In genomic region chr16:5175263-5175662, GRCh38 we compare ENCODE assay signal across 14 cellular contexts.
DNase-seq lines count a peak whose midpoint lies in the region; ATAC-seq and TF ChIP-seq lines count a peak whose summit lies in the region.
"Had no signal": no experiment of that assay in that cellular context is flagged by ENCODE, and none has a peak within 500 bp of the region (broad histone marks: within the 10 kb centered on the region; RNA-seq: fewer than 3 reads in every experiment).

No MANE protein-coding gene starts in this region.

- peaks cover 6% of the 10 kb centered on the region for H3K9me3 Mint-ChIP-seq in CD4-positive, alpha-beta T cell

- no peak overlapping the region for H3K27ac Mint-ChIP-seq in CD4-positive, alpha-beta T cell
- H3K27ac Mint-ChIP-seq: CD8-positive, alpha-beta T cell; HFFc6 had no signal

- DNase-seq in A673 (ENCODE audit: low spot score) (peak; percentile 9), LNCaP clone FGC (ENCODE audit: low read depth) (peak; percentile 47), colonic mucosa (peak; percentile 26), occipital lobe (lab: John Stamatoyannopoulos, UW) (peak; percentile 45), ecto neural progenitor cell (ENCODE audit: low spot score) (no peak), ascending aorta (ENCODE audit: low spot score in 2 of 2) (no peak)
- no peak for DNase-seq in CD4-positive, alpha-beta T cell
- DNase-seq: ACHN; BE2C; CD8-positive, alpha-beta T cell; HFFc6; NCI-H187 treated with DMSO at 0.1 percent for 48 hours; NCI-H524; PC-9 had no signal

- ATAC-seq in CD4-positive, alpha-beta T cell (ENCODE audit: poor library complexity), result no peak
- ATAC-seq: CD8-positive, alpha-beta T cell had no signal

- no peak for TF ChIP-seq CTCF in A673 (conservative IDR thresholded peaks at IDR 0.05; ENCODE audit: low read depth, low read length)
- no peak for TF ChIP-seq CTCF in LNCaP clone FGC (IDR thresholded peaks at IDR 0.05; ENCODE audit: control insufficient read depth, extremely low read depth, insufficient read depth)
- no peak for TF ChIP-seq CTCF in colonic mucosa (IDR thresholded peaks at IDR 0.05)
- TF ChIP-seq CTCF in CD4-positive, alpha-beta T cell (IDR thresholded peaks at IDR 0.05), result no peak
- TF ChIP-seq CTCF in ascending aorta (IDR thresholded peaks at IDR 0.05), result no peak

- no peaks in the 10 kb centered on the region for H3K4me1 Mint-ChIP-seq in CD4-positive, alpha-beta T cell (ENCODE audit: low read depth)

- H3K27me3 ChIP-seq in A673 (replicated peaks; ENCODE audit: insufficient read depth, low read depth, low read length, poor library complexity) (no peaks in the 10 kb centered on the region), colonic mucosa (no peaks in the 10 kb centered on the region), ascending aorta (no peaks in the 10 kb centered on the region)
- H3K27me3 ChIP-seq in CD4-positive, alpha-beta T cell (ENCODE audit: control insufficient read depth, insufficient read depth, low read length), result peaks cover 6% of the 10 kb centered on the region
- H3K27me3 ChIP-seq: BE2C had no signal

- H3K27ac ChIP-seq in A673 (ENCODE audit: low read depth, low read length, poor library complexity, severe bottlenecking) (no peak overlapping the region), colonic mucosa (no peak overlapping the region), ascending aorta (no peak overlapping the region)
- H3K27ac ChIP-seq in CD4-positive, alpha-beta T cell (ENCODE audit: low read depth, low read length), result no peak overlapping the region
- H3K27ac ChIP-seq: PC-9 had no signal

- no peak overlapping the region for H3K4me3 Mint-ChIP-seq in CD4-positive, alpha-beta T cell
- H3K4me3 Mint-ChIP-seq: CD8-positive, alpha-beta T cell; HFFc6 had no signal

- peaks cover 30% of the 10 kb centered on the region for H3K27me3 Mint-ChIP-seq in CD4-positive, alpha-beta T cell

- no peaks in the 10 kb centered on the region for H3K4me1 ChIP-seq in A673 (ENCODE audit: insufficient read depth, low read length, poor library complexity, severe bottlenecking)
- H3K4me1 ChIP-seq in colonic mucosa, result no peaks in the 10 kb centered on the region
- H3K4me1 ChIP-seq in ascending aorta, result no peaks in the 10 kb centered on the region
- H3K4me1 ChIP-seq: BE2C had no signal

- POLR2A ChIA-PET in A673 (lab: Charles Lee; ENCODE audit: low non-redundant PET), result no interaction called here
- POLR2A ChIA-PET in CD4-positive, alpha-beta T cell (lab: Charles Lee), result no interaction called here

- no peak overlapping the region for H3K9ac ChIP-seq in colonic mucosa (ENCODE audit: low read depth in 2 of 2, low read length in 2 of 2)

- H3K9me3 ChIP-seq in A673 (ENCODE audit: low read depth, low read length, poor library complexity, severe bottlenecking) (no peaks in the 10 kb centered on the region), colonic mucosa (no peaks in the 10 kb centered on the region), ascending aorta (no peaks in the 10 kb centered on the region)
- peaks cover 22% of the 10 kb centered on the region for H3K9me3 ChIP-seq in CD4-positive, alpha-beta T cell (ENCODE audit: control insufficient read depth, low read length)
- H3K9me3 ChIP-seq: BE2C had no signal

- intact Hi-C loops in A673 (cut with micrococcal nuclease; ENCODE audit: unreplicated experiment) (no loop called here), colonic mucosa (cut with DNase I) (no loop called here), ascending aorta (cut with DNase I) (no loop called here)
- intact Hi-C loops in CD4-positive, alpha-beta T cell (cut with DNase I, micrococcal nuclease), result no loop called here

- BruUV-seq in A673 (replicated peaks; lab: Mats Ljungman, UMichigan), result no TSS peak

- CTCF ChIA-PET in A673 (lab: Charles Lee), result no interaction called here
- CTCF ChIA-PET in CD4-positive, alpha-beta T cell (lab: Charles Lee), result no interaction called here

- no peaks in the 10 kb centered on the region for H3K36me3 Mint-ChIP-seq in CD4-positive, alpha-beta T cell (ENCODE audit: low read depth)
- H3K36me3 Mint-ChIP-seq: CD8-positive, alpha-beta T cell had no signal

- H3K36me3 ChIP-seq in A673 (ENCODE audit: insufficient read depth, low read length, poor library complexity, severe bottlenecking) (no peaks in the 10 kb centered on the region), colonic mucosa (no peaks in the 10 kb centered on the region), ascending aorta (no peaks in the 10 kb centered on the region)
- H3K36me3 ChIP-seq: BE2C had no signal

- no peak overlapping the region for H3K4me3 ChIP-seq in A673 (ENCODE audit: low read depth, low read length, poor library complexity, severe bottlenecking)
- no peak overlapping the region for H3K4me3 ChIP-seq in LNCaP clone FGC (ENCODE audit: low read depth, low read length)
- no peak overlapping the region for H3K4me3 ChIP-seq in colonic mucosa
- no peak overlapping the region for H3K4me3 ChIP-seq in ascending aorta
- H3K4me3 ChIP-seq: PC-9 had no signal

Comparison
In these comparisons a context has a peak if more than half of its experiments do, and no peak if none do; other contexts are left out.
1. DNase-seq: peak in A673 (single experiment), LNCaP clone FGC (single experiment), colonic mucosa (single experiment) and occipital lobe (single experiment); none in ecto neural progenitor cell (single experiment), CD4-positive, alpha-beta T cell (0 of 10) and ascending aorta (0 of 2).